20 cellular contexts compared by ENCODE assay signal in genomic region chr4:135383889-135384288, GRCh38.
DNase-seq lines count a peak whose midpoint lies in the region; ATAC-seq and TF ChIP-seq lines count a peak whose summit lies in the region.
"Had no signal": no experiment of that assay in that cellular context is flagged by ENCODE, and none has a peak within 500 bp of the region (broad histone marks: within the 10 kb centered on the region; RNA-seq: fewer than 3 reads in every experiment).

No MANE protein-coding gene starts in this region.

- H2BK12ac ChIP-seq in H9 (ENCODE audit: insufficient read length, low read depth, low read length): no peak overlapping the region

- no CpG with 5 or more reads among the region's 1 CpG for WGBS in H9 (ENCODE audit: extremely low coverage, insufficient read length, low lambda C conversion rate)
- WGBS in HUES64: 17% methylated on average over 1 of the region's 1 CpG

- H2AK5ac ChIP-seq in H9 (ENCODE audit: insufficient read length, low read length): no peak overlapping the region

- TF ChIP-seq CTCF in A673 (conservative IDR thresholded peaks at IDR 0.05; ENCODE audit: low read depth, low read length) (no peak), H9 (conservative IDR thresholded peaks at IDR 0.05) (no peak)

- no peak overlapping the region for H3K4me3 ChIP-seq in A673 (ENCODE audit: low read depth, low read length, poor library complexity, severe bottlenecking)
- no peak overlapping the region for H3K4me3 ChIP-seq in HUES64 (ENCODE audit: low read length)
- no peak overlapping the region for H3K4me3 ChIP-seq in neuron (ENCODE audit: low read length)
- H3K4me3 ChIP-seq: BLaER1 treated with 17β-estradiol and CSF1 and Interleukin-3, amounts not matched to agents 10 nM and 100 nM had no signal

- no peak overlapping the region; a peak in 1 of 5 replicates for H3K4me3 Mint-ChIP-seq in H9
- H3K4me3 Mint-ChIP-seq: CD14-positive monocyte; CD4-positive, alpha-beta T cell; CD8-positive, alpha-beta memory T cell had no signal

- H3K4me1 Mint-ChIP-seq in H9: peaks cover 38 to 39% of the 10 kb centered on the region in 2 experiments
- H3K4me1 Mint-ChIP-seq: CD14-positive monocyte; CD8-positive, alpha-beta memory T cell had no signal

- H3K9ac ChIP-seq in H9 (ENCODE audit: extremely low read depth, insufficient read length, low read length): no peak overlapping the region
- no peak overlapping the region for H3K9ac ChIP-seq in HUES64 (ENCODE audit: low read depth, low read length)
- H3K9ac ChIP-seq: BLaER1 treated with 17β-estradiol and CSF1 and Interleukin-3, amounts not matched to agents 10 nM and 100 nM had no signal

- no peak overlapping the region for H4K5ac ChIP-seq in H9 (ENCODE audit: insufficient read length, low read depth, low read length)

- no peaks in the 10 kb centered on the region for H3K9me3 ChIP-seq in A673 (ENCODE audit: low read depth, low read length, poor library complexity, severe bottlenecking)
- no peaks in the 10 kb centered on the region for H3K9me3 ChIP-seq in H9 (ENCODE audit: control insufficient read depth, low read depth, low read length)
- H3K9me3 ChIP-seq in HUES64 (ENCODE audit: insufficient read depth, low read depth, low read length): peaks cover 5% of the 10 kb centered on the region; the same call in 1 of the 2 replicates
- H3K9me3 ChIP-seq in neuron (ENCODE audit: low read length): no peaks in the 10 kb centered on the region
- H3K9me3 ChIP-seq: BE2C had no signal

- no peak overlapping the region for H3K4ac ChIP-seq in H9 (ENCODE audit: low read depth, low read length)

- no peaks in the 10 kb centered on the region for H4K20me1 ChIP-seq in H9 (ENCODE audit: control insufficient read depth, insufficient read depth, insufficient read length)
- H4K20me1 ChIP-seq: BLaER1 treated with 17β-estradiol and CSF1 and Interleukin-3, amounts not matched to agents 10 nM and 100 nM had no signal

- no peak overlapping the region for H3K23ac ChIP-seq in H9 (ENCODE audit: insufficient read length, low read depth, low read length)

- no peak for ATAC-seq in left lobe of liver
- ATAC-seq: HCT116 had no signal

- H3K56ac ChIP-seq in H9 (ENCODE audit: insufficient read length, low read depth, low read length): no peak overlapping the region

- no peak overlapping the region for H3K4me2 ChIP-seq in H9 (ENCODE audit: insufficient read depth, insufficient read length, low read length)
- H3K4me2 ChIP-seq: BLaER1 treated with 17β-estradiol and CSF1 and Interleukin-3, amounts not matched to agents 10 nM and 100 nM had no signal

- intact Hi-C loops in A673 (cut with micrococcal nuclease; ENCODE audit: unreplicated experiment): no loop called here

- no peak overlapping the region for H3K18ac ChIP-seq in H9 (ENCODE audit: insufficient read length, low read depth, low read length)

- peaks cover 16 to 30% of the 10 kb centered on the region in 2 experiments; a peak in 4 of 5 replicates for H3K9me3 Mint-ChIP-seq in H9

- H3K27ac ChIP-seq in A673 (ENCODE audit: low read depth, low read length, poor library complexity, severe bottlenecking) (no peak overlapping the region), H9 (ENCODE audit: insufficient read length, low read depth, low read length) (no peak overlapping the region), HUES64 (ENCODE audit: low read depth, low read length) (peak overlapping the region; percentile 65; the same call in 1 of the 2 replicates)
- H3K27ac ChIP-seq: 22Rv1; BLaER1 treated with 17β-estradiol and CSF1 and Interleukin-3, amounts not matched to agents 10 nM and 100 nM had no signal

- peak overlapping the region in 2 of 3 experiments; percentile 40 to 78; a peak in 4 of 7 replicates for H3K27ac Mint-ChIP-seq in H9
- H3K27ac Mint-ChIP-seq: CD14-positive monocyte; CD4-positive, alpha-beta T cell; CD8-positive, alpha-beta memory T cell had no signal

- H3K36me3 ChIP-seq in A673 (ENCODE audit: insufficient read depth, low read length, poor library complexity, severe bottlenecking): no peaks in the 10 kb centered on the region
- H3K36me3 ChIP-seq in HUES64 (ENCODE audit: insufficient read depth, low read length): no peaks in the 10 kb centered on the region
- no peaks in the 10 kb centered on the region for H3K36me3 ChIP-seq in neuron (ENCODE audit: insufficient read depth, low read length)
- H3K36me3 ChIP-seq: BE2C; BLaER1 treated with 17β-estradiol and CSF1 and Interleukin-3, amounts not matched to agents 10 nM and 100 nM had no signal

- no peak overlapping the region for H2BK15ac ChIP-seq in H9 (ENCODE audit: low read depth, low read length)

- H3K14ac ChIP-seq in H9 (ENCODE audit: insufficient read depth, low read length): no peak overlapping the region

- H3K4me1 ChIP-seq in A673 (ENCODE audit: insufficient read depth, low read length, poor library complexity, severe bottlenecking) (no peaks in the 10 kb centered on the region), H9 (ENCODE audit: insufficient read depth, low read length) (no peaks in the 10 kb centered on the region; the same call in 1 of the 2 replicates), HUES64 (ENCODE audit: insufficient read depth, low read length) (peaks cover 35% of the 10 kb centered on the region), neuron (ENCODE audit: insufficient read depth, low read length) (peaks cover 4% of the 10 kb centered on the region)
- H3K4me1 ChIP-seq: BE2C; BLaER1 treated with 17β-estradiol and CSF1 and Interleukin-3, amounts not matched to agents 10 nM and 100 nM had no signal

- no peaks in the 10 kb centered on the region for H3K79me2 ChIP-seq in H9 (ENCODE audit: insufficient read depth, low read length)

- H2AFZ ChIP-seq in H9 (ENCODE audit: low read length) (no peak overlapping the region), neuron (ENCODE audit: low read depth, low read length) (peak overlapping the region; percentile 41)

- no peaks in the 10 kb centered on the region; the same call in 1 of the 2 replicates for H3K27me3 Mint-ChIP-seq in H9 (ENCODE audit: low read depth)
- H3K27me3 Mint-ChIP-seq: CD4-positive, alpha-beta T cell had no signal

- H3K79me1 ChIP-seq in H9 (ENCODE audit: insufficient read depth, low read depth, low read length, poor library complexity, severe bottlenecking): no peaks in the 10 kb centered on the region

- H3T11ph ChIP-seq in H9 (ENCODE audit: low read length): no peak overlapping the region

- H3K27me3 ChIP-seq in A673 (replicated peaks; ENCODE audit: insufficient read depth, low read depth, low read length, poor library complexity): no peaks in the 10 kb centered on the region
- no peaks in the 10 kb centered on the region for H3K27me3 ChIP-seq in H9 (ENCODE audit: insufficient read depth, low read length)
- no peaks in the 10 kb centered on the region for H3K27me3 ChIP-seq in HUES64 (ENCODE audit: insufficient read depth, low read length)
- no peaks in the 10 kb centered on the region for H3K27me3 ChIP-seq in neuron (ENCODE audit: insufficient read depth, low read length)
- H3K27me3 ChIP-seq: BE2C; BLaER1 treated with 17β-estradiol and CSF1 and Interleukin-3, amounts not matched to agents 10 nM and 100 nM had no signal

- H4K91ac ChIP-seq in H9 (ENCODE audit: insufficient read length, low read depth, low read length): no peak overlapping the region

- POLR2A ChIA-PET in A673 (lab: Charles Lee; ENCODE audit: low non-redundant PET): no interaction called here

- no peak overlapping the region for H2BK120ac ChIP-seq in H9 (ENCODE audit: low read depth, low read length, poor library complexity, severe bottlenecking)

- CTCF ChIA-PET in A673 (lab: Charles Lee): no interaction called here

- no TSS peak for BruUV-seq in A673 (replicated peaks; lab: Mats Ljungman, UMichigan)

- peak; percentile 10 for DNase-seq in A673 (ENCODE audit: low spot score)
- no peak for DNase-seq in H9
- DNase-seq in left lobe of liver (ENCODE audit: low spot score): no peak
- no peak for DNase-seq in SW480 (ENCODE audit: low spot score)
- no peak for DNase-seq in activated CD4-positive, alpha-beta T cell treated with anti-CD3 and anti-CD28 coated beads, Interleukin-2, amount 50 U/mL, for 4 hours
- DNase-seq: ACHN; AML-193; BE2C; CD4-positive, alpha-beta T cell; CD8-positive, alpha-beta memory T cell; DMS53; DMS79 treated with DMSO at 0.1 percent for 48 hours; GF-D8; H7 had no signal

- no peak overlapping the region for H2BK5ac ChIP-seq in H9 (ENCODE audit: insufficient read length, low read length)

- no peaks in the 10 kb centered on the region for H3K23me2 ChIP-seq in H9 (ENCODE audit: insufficient read length, low read depth, low read length, poor library complexity, severe bottlenecking)

- H2BK20ac ChIP-seq in H9 (ENCODE audit: low read depth, low read length, poor library complexity, severe bottlenecking): no peak overlapping the region

- H4K8ac ChIP-seq in H9 (replicated peaks; ENCODE audit: insufficient read length, low read depth, low read length): no peak overlapping the region

- H3K36me3 Mint-ChIP-seq in H9 (ENCODE audit: insufficient read depth in 1 of 3, low read depth in 3 of 3): peaks cover 21 to 47% (median 21%) of the 10 kb centered on the region in 3 experiments
- H3K36me3 Mint-ChIP-seq: CD14-positive monocyte; CD8-positive, alpha-beta memory T cell had no signal
